In genomic region chr2:232699110-232699509, GRCh38 we compare ENCODE assay signal across 8 cellular contexts. TPM values are rescaled to one million over a fixed set of nuclear protein-coding genes. Genes with fewer than 3 reads are reported as not detected.
DNase-seq lines count a peak whose midpoint lies in the region; FAIRE-seq and TF ChIP-seq lines count a peak whose summit lies in the region.

No MANE protein-coding gene starts in this region.

- no peak overlapping the region for H2AK5ac ChIP-seq in mesendoderm (ENCODE audit: low read length)

- peaks cover 12% of the 10 kb centered on the region for H3K79me1 ChIP-seq in mesendoderm (ENCODE audit: low read length)

- H3K9me3 Mint-ChIP-seq in astrocyte (ENCODE audit: unreplicated experiment) = no peaks in the 10 kb centered on the region

- FAIRE-seq in astrocyte (lab: Jason Lieb, UNC) = no peak

- no peak overlapping the region for H3K18ac ChIP-seq in mesendoderm (ENCODE audit: low read length)

- no peak overlapping the region for H2BK5ac ChIP-seq in mesendoderm (ENCODE audit: low read length)

- CTCF ChIA-PET in HEK293 (lab: Yijun Ruan, JAX) = no interaction called here

- H3K27me3 Mint-ChIP-seq in astrocyte (ENCODE audit: low read depth, unreplicated experiment) = no peaks in the 10 kb centered on the region

- H3K4me1 Mint-ChIP-seq in astrocyte (ENCODE audit: low read depth, unreplicated experiment) = peaks cover 23% of the 10 kb centered on the region

- TF ChIP-seq CTCF in AG10803 (conservative IDR thresholded peaks at IDR 0.05; ENCODE audit: low read length) (no peak), HEK293 (tag by site-specific recombination; IDR thresholded peaks at IDR 0.05) (no peak), astrocyte (IDR thresholded peaks at IDR 0.05; ENCODE audit: insufficient read depth, low read depth, low read length) (no peak)

- H4K20me1 ChIP-seq in astrocyte (ENCODE audit: insufficient read depth, low read length) = peaks cover 52% of the 10 kb centered on the region

- peak overlapping the region; percentile 98 for H3K4me3 Mint-ChIP-seq in astrocyte (ENCODE audit: unreplicated experiment)

- H4K8ac ChIP-seq in mesendoderm (ENCODE audit: low read depth, low read length) = no peak overlapping the region

- no peak overlapping the region for H3K27ac ChIP-seq in HEK293 (ENCODE audit: extremely low read depth, low read depth, low read length)
- H3K27ac ChIP-seq in astrocyte (ENCODE audit: low read depth, low read length) = no peak overlapping the region
- no peak overlapping the region for H3K27ac ChIP-seq in mesendoderm (ENCODE audit: low read depth, low read length)

- H3K23ac ChIP-seq in mesendoderm (ENCODE audit: low read length) = no peak overlapping the region

- no peak overlapping the region for H2AFZ ChIP-seq in astrocyte (ENCODE audit: low read depth, low read length)

- no peak overlapping the region for H2BK15ac ChIP-seq in mesendoderm (replicated peaks; ENCODE audit: low read depth)

- H3K27ac Mint-ChIP-seq in astrocyte (ENCODE audit: unreplicated experiment) = peak overlapping the region; percentile 6

- no peak overlapping the region for H2BK120ac ChIP-seq in mesendoderm (ENCODE audit: low read depth, low read length)

- WGBS in mesendoderm (ENCODE audit: extremely low coverage, insufficient coverage, low lambda C conversion rate) = no CpG with 5 or more reads among the region's 2 CpGs

- H3K79me2 ChIP-seq in astrocyte (ENCODE audit: insufficient read depth, low read length) (peaks cover 69% of the 10 kb centered on the region), mesendoderm (ENCODE audit: control insufficient read depth, insufficient read depth, low read length) (peaks cover 47% of the 10 kb centered on the region)

- H3K36me3 Mint-ChIP-seq in astrocyte (ENCODE audit: low read depth, unreplicated experiment) = peaks cover 1% of the 10 kb centered on the region

- H3K36me3 ChIP-seq in HEK293 (ENCODE audit: control insufficient read depth in 2 of 2, insufficient read depth in 1 of 2, low read length in 2 of 2) = peaks cover 9 to 35% of the 10 kb centered on the region in 2 experiments; a peak in 2 of 3 replicates
- H3K36me3 ChIP-seq in astrocyte (ENCODE audit: insufficient read depth, low read length) = no peaks in the 10 kb centered on the region
- no peaks in the 10 kb centered on the region for H3K36me3 ChIP-seq in mesendoderm (ENCODE audit: control insufficient read depth, insufficient read depth, low read length)

- H3K4me1 ChIP-seq in HEK293 (ENCODE audit: control insufficient read depth, insufficient read depth, low read length) (peaks cover 16% of the 10 kb centered on the region), astrocyte (ENCODE audit: insufficient read depth, low read length) (peaks cover 9% of the 10 kb centered on the region), mesendoderm (ENCODE audit: control insufficient read depth, low read depth, low read length) (peaks cover 7% of the 10 kb centered on the region)

- DNase-seq in AG10803 (ENCODE audit: low read depth) (no peak), astrocyte (ENCODE audit: low read depth) (no peak), mesendoderm (peak; percentile 46), NCI-H1048 (lab: John Stamatoyannopoulos, UW) (no peak), COLO829 (ENCODE audit: low spot score) (no peak), GM19240 (ENCODE audit: insufficient read length, low spot score) (no peak), NCI-H1105 (lab: John Stamatoyannopoulos, UW) (no peak)

- H3K56ac ChIP-seq in mesendoderm (ENCODE audit: low read length) = peak overlapping the region; percentile 58

- no peaks in the 10 kb centered on the region for H3K27me3 ChIP-seq in astrocyte (ENCODE audit: insufficient read depth, low read length)
- H3K27me3 ChIP-seq in mesendoderm (ENCODE audit: insufficient read depth, low read length, poor library complexity) = no peaks in the 10 kb centered on the region

- H3K4ac ChIP-seq in mesendoderm (ENCODE audit: low read depth, low read length) = no peak overlapping the region

- peak overlapping the region; percentile 96 for H3K9ac ChIP-seq in astrocyte (ENCODE audit: low read length)
- peak overlapping the region; percentile 63 for H3K9ac ChIP-seq in mesendoderm (ENCODE audit: low read length)

- H3K4me2 ChIP-seq in astrocyte (ENCODE audit: low read length) = peak overlapping the region; percentile 95
- H3K4me2 ChIP-seq in mesendoderm (ENCODE audit: low read length) = peak overlapping the region; percentile 22

- POLR2A ChIA-PET in HEK293 (lab: Yijun Ruan, JAX) = interaction anchor here (0.5 to 1.1 kb wide), 2 partner anchors 8 to 64 kb away, joined by 3 read pairs; no protein-coding TSS in a partner anchor

- peak overlapping the region; percentile 14 for H3K4me3 ChIP-seq in AG10803 (ENCODE audit: low read length)
- H3K4me3 ChIP-seq in HEK293 (ENCODE audit: low read depth, low read length) = peak overlapping the region; percentile 2; the same call in 1 of the 2 replicates
- no peak overlapping the region for H3K4me3 ChIP-seq in astrocyte (ENCODE audit: insufficient read depth, low read depth, low read length)
- no peak overlapping the region for H3K4me3 ChIP-seq in mesendoderm (ENCODE audit: low read length)

- H3K9me3 ChIP-seq in HEK293 (ENCODE audit: control insufficient read depth, insufficient read depth, low read depth, low read length) (no peaks in the 10 kb centered on the region), astrocyte (ENCODE audit: insufficient read depth, low read depth, low read length) (no peaks in the 10 kb centered on the region)

- H4K5ac ChIP-seq in mesendoderm (ENCODE audit: low read length) = no peak overlapping the region

TF ChIP-seq in HEK293, 187 proteins besides CTCF, POLR2A, EP300 and RAD21:
- no peak for TF ChIP-seq ZNF704 (tag by site-specific recombination; IDR thresholded peaks at IDR 0.05)
- no peak for TF ChIP-seq ZBTB1 (tag by site-specific recombination; IDR thresholded peaks at IDR 0.05)
- TF ChIP-seq ZNF148 (tag by site-specific recombination; IDR thresholded peaks at IDR 0.05; ENCODE audit: borderline replicate concordance) = no peak
- TF ChIP-seq ZNF768 (tag by site-specific recombination; IDR thresholded peaks at IDR 0.05) = no peak
- peak; percentile 62 for TF ChIP-seq EGR2 (tag by site-specific recombination; IDR thresholded peaks at IDR 0.05; ENCODE audit: low read depth)

RNA-seq across cellular contexts. Expression of gene GIGYF2, which starts 2.0 kb away (rescaled TPM):
- total RNA-seq in astrocyte = 40.9 and 47.1 TPM in 2 replicates
- polyA plus RNA-seq in mesendoderm (2013, experiment 1 of 2) = 29.4 TPM
- polyA plus RNA-seq in mesendoderm (2013, experiment 2 of 2) = 30.9 TPM

Comparison
In these comparisons a context has a peak if more than half of its experiments do, and no peak if none do; other contexts are left out.
1. H3K4me3 ChIP-seq: peak in AG10803 (single experiment) and HEK293 (single experiment); none in astrocyte (single experiment) and mesendoderm (single experiment).